ENCODE assay signal across 7 cellular contexts in the genomic region with DNA sequence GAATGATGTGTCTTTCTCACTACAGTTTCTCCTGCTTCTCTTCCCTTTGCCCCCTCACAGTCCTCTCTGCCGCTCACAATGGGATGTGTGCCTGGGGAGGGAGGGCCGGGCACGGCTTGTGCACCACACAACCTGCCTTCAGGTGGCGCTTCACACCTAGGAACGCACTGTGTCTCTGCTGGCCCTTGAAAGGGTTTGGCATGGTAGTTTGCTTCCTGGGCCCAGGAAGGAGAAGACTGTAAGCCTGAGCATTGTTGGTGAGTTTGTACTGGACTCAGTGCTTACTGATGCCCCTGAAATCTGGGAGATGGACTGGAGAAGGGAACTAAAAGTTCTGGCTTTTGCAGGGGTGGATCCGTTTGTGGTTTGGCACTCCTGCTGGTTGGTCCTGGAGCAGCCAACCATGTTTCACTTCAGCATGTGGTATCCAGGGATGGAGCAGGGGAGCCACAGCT. TPM values are rescaled to one million over a fixed set of nuclear protein-coding genes. Genes with fewer than 3 reads are reported as not detected.
DNase-seq lines count a peak whose midpoint lies in the region; ATAC-seq and TF ChIP-seq lines count a peak whose summit lies in the region.

No MANE protein-coding gene starts in this region.

- TF ChIP-seq CTCF in GM12864 (IDR thresholded peaks at IDR 0.05; ENCODE audit: low read depth, low read length, missing control alignments) (peak; percentile 55), LNCAP (IDR thresholded peaks at IDR 0.05) (peak; percentile 43; the same call in 1 of the 2 replicates), choroid plexus epithelial cell (conservative IDR thresholded peaks at IDR 0.05; ENCODE audit: low read depth, low read length) (peak; percentile 52), progenitor cell of endocrine pancreas (IDR thresholded peaks at IDR 0.05; ENCODE audit: unreplicated experiment) (peak; percentile 46)

- H3K36me3 Mint-ChIP-seq in progenitor cell of endocrine pancreas (ENCODE audit: insufficient read depth) = peaks cover 28% of the 10 kb centered on the region

- ATAC-seq in HG03097 (IDR thresholded peaks at IDR 0.05; ENCODE audit: low FRiP score, unreplicated experiment) = no peak
- ATAC-seq in GM19463 (IDR thresholded peaks at IDR 0.05; ENCODE audit: unreplicated experiment) = no peak

- no peak overlapping the region for H3K4me3 Mint-ChIP-seq in progenitor cell of endocrine pancreas (ENCODE audit: low read depth)

- H3K4me3 ChIP-seq in GM12864 (ENCODE audit: low read depth, low read length) = no peak overlapping the region
- H3K4me3 ChIP-seq in choroid plexus epithelial cell (ENCODE audit: low read depth, low read length) = no peak overlapping the region

- no peaks in the 10 kb centered on the region for H3K9me3 Mint-ChIP-seq in progenitor cell of endocrine pancreas (ENCODE audit: low read depth)

- no peaks in the 10 kb centered on the region for H3K27me3 Mint-ChIP-seq in progenitor cell of endocrine pancreas

- DNase-seq in GM12864 (ENCODE audit: low read depth) (no peak), choroid plexus epithelial cell (ENCODE audit: low read depth) (peak; percentile 31), progenitor cell of endocrine pancreas (ENCODE audit: low spot score, unreplicated experiment) (no peak), NCI-H1048 (lab: John Stamatoyannopoulos, UW) (no peak)

- H3K4me1 Mint-ChIP-seq in progenitor cell of endocrine pancreas (ENCODE audit: low read depth) = peaks cover 14% of the 10 kb centered on the region

- H3K27ac Mint-ChIP-seq in progenitor cell of endocrine pancreas = no peak overlapping the region

RNA-seq across cellular contexts. Expression of gene ALPK3, which starts 9.2 kb away (rescaled TPM):
- 122 TPM in 2 replicates for total RNA-seq in progenitor cell of endocrine pancreas

RNA-seq across cellular contexts. Expression of gene SLC28A1, which starts 58.1 kb away (rescaled TPM):
- not detected in 2 replicates for total RNA-seq in progenitor cell of endocrine pancreas
